8 cellular contexts compared by ENCODE assay signal in genomic region chr9:136343121-136343883, GRCh38. TPM values are rescaled to one million over a fixed set of nuclear protein-coding genes. Genes with fewer than 3 reads are reported as not detected.
DNase-seq lines count a peak whose midpoint lies in the region; ATAC-seq and TF ChIP-seq lines count a peak whose summit lies in the region.
"Had no signal": no experiment of that assay in that cellular context is flagged by ENCODE, and none has a peak within 500 bp of the region (broad histone marks: within the 10 kb centered on the region; RNA-seq: fewer than 3 reads in every experiment).

No MANE protein-coding gene starts in this region.

- WGBS in sigmoid colon, 2 donors = 45 to 72% methylated on average over 23 of the region's 23 CpGs

- DNase-seq in left cardiac atrium = no peak
- DNase-seq in sigmoid colon = no peak
- DNase-seq in stimulated activated CD4-positive, alpha-beta T cell treated with anti-CD3 and anti-CD28 coated beads, Interleukin-2, amount 100 ng/mL, for 48 hours = no peak
- no peak for DNase-seq in NCI-H82 (lab: John Stamatoyannopoulos, UW)
- DNase-seq in GM03348 (ENCODE audit: low spot score) = no peak
- DNase-seq: NCI-H446 had no signal

- H3K4me3 ChIP-seq in KMS-11 (IDR thresholded peaks at IDR 0.05; ENCODE audit: insufficient read depth, low read depth, low read length) (no peak overlapping the region), sigmoid colon (peak overlapping the region in 3 of 4 donors; percentile 53 to 59 (median 57))

- H3K4me1 ChIP-seq in KMS-11 (ENCODE audit: low read depth, poor library complexity, severe bottlenecking) = peaks cover 5% of the 10 kb centered on the region
- peaks cover 0 to 37% (median 24%) of the 10 kb centered on the region in 4 donors for H3K4me1 ChIP-seq in sigmoid colon

- H3K27ac ChIP-seq in KMS-11 (no peak overlapping the region), sigmoid colon (peak overlapping the region; percentile 48 to 74 (median 62))

- ATAC-seq in left cardiac atrium = peak; percentile 16 to 34

- no peaks in the 10 kb centered on the region for H3K36me3 ChIP-seq in KMS-11 (ENCODE audit: insufficient read depth)
- peaks cover 0 to 11% (median 0%) of the 10 kb centered on the region in 4 donors for H3K36me3 ChIP-seq in sigmoid colon

- TF ChIP-seq EP300 in sigmoid colon (IDR thresholded peaks at IDR 0.05) = no peak

- peak overlapping the region; percentile 61; the same call in 1 of the 2 replicates for H3K4me2 ChIP-seq in KMS-11

- H4K20me1 ChIP-seq in KMS-11 (ENCODE audit: insufficient read depth) = no peaks in the 10 kb centered on the region

- peak overlapping the region; percentile 71; the same call in 1 of the 2 replicates for H2AFZ ChIP-seq in KMS-11 (ENCODE audit: low read depth)

- intact Hi-C loops in left cardiac atrium (cut with DNase I) = loop anchor here in 1 of 2 donors (10.0 kb wide), 1 partner anchor 61 kb away; the partner anchor contains the start of gene SNAPC4
- intact Hi-C loops in sigmoid colon (cut with DNase I) = no loop called here

- H3K27me3 ChIP-seq in KMS-11 (ENCODE audit: insufficient read depth, low read depth) (peaks cover 65% of the 10 kb centered on the region), sigmoid colon (no peaks in the 10 kb centered on the region)

- H3K9me3 ChIP-seq in sigmoid colon = no peaks in the 10 kb centered on the region

- no peaks in the 10 kb centered on the region for H3K79me2 ChIP-seq in KMS-11 (ENCODE audit: insufficient read depth, low read depth)

- TF ChIP-seq CTCF in KMS-11 (conservative IDR thresholded peaks at IDR 0.05; ENCODE audit: low read depth, low read length) (no peak), sigmoid colon (IDR thresholded peaks at IDR 0.05) (no peak)

- no peak for TF ChIP-seq POLR2A in sigmoid colon (IDR thresholded peaks at IDR 0.05)

- no peak overlapping the region for H3K9ac ChIP-seq in KMS-11

RNA-seq across cellular contexts. Expression of gene GPSM1, which starts 16.0 kb away (rescaled TPM):
- 10 to 100 TPM; 55.6 to 58.6 TPM for total RNA-seq in left cardiac atrium
- total RNA-seq in sigmoid colon = 10 to 100 TPM in 2 of 4 donors, 1 to 10 TPM in 2; 5.0 to 16.1 (median 12.2) TPM
- 1 to 10 TPM; 2.3 to 4.8 (median 2.4) TPM for polyA plus RNA-seq in sigmoid colon

RNA-seq across cellular contexts. Expression of gene DNLZ, which starts 20.2 kb away (rescaled TPM):
- total RNA-seq in left cardiac atrium (10 to 100 TPM; 23.2 to 30.6 TPM), sigmoid colon (10 to 100 TPM; 19.7 to 41.9 (median 37.8) TPM)
- 10 to 100 TPM in 2 of 3 donors, 1 to 10 TPM in 1; 8.4 to 11.6 (median 10.2) TPM for polyA plus RNA-seq in sigmoid colon

RNA-seq across cellular contexts. Expression of gene CARD9, which starts 30.2 kb away (rescaled TPM):
- total RNA-seq in left cardiac atrium (1 to 10 TPM in 1 of 2 donors, under 1 TPM in 1; 0.86 to 2.4 TPM), sigmoid colon (1 to 10 TPM; 1.5 to 6.9 (median 2.3) TPM)
- polyA plus RNA-seq in sigmoid colon = 1 to 10 TPM; 1.8 to 3.0 (median 2.3) TPM

RNA-seq across cellular contexts. Expression of gene CCDC187, which starts 39.4 kb away (rescaled TPM):
- total RNA-seq in left cardiac atrium (not detected), sigmoid colon (not detected)
- polyA plus RNA-seq in sigmoid colon = under 1 TPM in 1 of 3 donors, not detected in 2; 0.32 TPM
- total RNA-seq: LHCN-M2 had no signal

RNA-seq across cellular contexts. Expression of gene SNAPC4, which starts 56.7 kb away (rescaled TPM):
- 1 to 10 TPM; 3.4 to 3.8 TPM for total RNA-seq in left cardiac atrium
- total RNA-seq in sigmoid colon = 10 to 100 TPM in 1 of 4 donors, 1 to 10 TPM in 3; 2.6 to 10.8 (median 5.1) TPM
- 10 to 100 TPM in 1 of 3 donors, 1 to 10 TPM in 2; 1.4 to 10.4 (median 1.8) TPM for polyA plus RNA-seq in sigmoid colon
